14 cellular contexts compared by ENCODE assay signal in the genomic region with DNA sequence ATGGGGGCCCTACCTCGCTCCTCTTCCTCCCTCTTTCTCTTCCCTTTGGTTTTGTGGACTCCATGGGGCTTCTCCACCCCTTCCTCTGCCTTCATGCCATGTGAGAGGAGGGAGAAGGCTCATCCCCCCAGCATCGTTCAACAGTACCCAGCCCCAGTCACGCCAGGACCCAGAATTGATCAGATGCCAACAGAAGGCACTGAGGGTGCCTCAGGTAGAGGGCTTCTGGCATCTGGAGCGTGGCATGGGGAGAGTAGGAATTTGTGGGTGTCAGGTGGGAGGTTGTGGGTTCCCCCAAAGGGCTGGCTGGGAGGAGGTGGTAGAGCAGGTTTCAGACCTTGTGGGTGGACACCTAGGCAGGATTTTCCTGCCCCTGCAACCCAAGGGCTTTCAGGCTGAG.
"Had no signal": no experiment of that assay in that cellular context is flagged by ENCODE, and none has a peak within 500 bp of the region (broad histone marks: within the 10 kb centered on the region; RNA-seq: fewer than 3 reads in every experiment).

No MANE protein-coding gene starts in this region.

- H3K27ac Mint-ChIP-seq: activated CD4-positive, alpha-beta memory T cell treated with anti-CD3 and anti-CD28 coated beads, Interleukin-2, amount 10 ng/mL, durations not matched to agents 7 days and 5 days; activated CD4-positive, alpha-beta T cell treated with anti-CD3 and anti-CD28 coated beads for 36 hours; activated CD4-positive, alpha-beta T cell treated with anti-CD3 and anti-CD28 coated beads, Interleukin-2, amount 10 ng/mL, durations not matched to agents 24 days and 14 days; activated naive CD8-positive, alpha-beta T cell; activated T-helper 17 cell treated with anti-CD3 and anti-CD28 coated beads, Interleukin-2, amount 50 U/mL, for 72 hours had no signal

- H3K36me3 Mint-ChIP-seq: activated naive CD8-positive, alpha-beta T cell had no signal

- H3K27me3 Mint-ChIP-seq: activated CD4-positive, alpha-beta T cell treated with anti-CD3 and anti-CD28 coated beads, Interleukin-2, amount 10 ng/mL, durations not matched to agents 24 days and 14 days had no signal

- H3K4me1 Mint-ChIP-seq: activated CD4-positive, alpha-beta memory T cell treated with anti-CD3 and anti-CD28 coated beads, Interleukin-2, amount 10 ng/mL, durations not matched to agents 7 days and 5 days; activated CD4-positive, alpha-beta T cell treated with anti-CD3 and anti-CD28 coated beads for 36 hours; activated CD4-positive, alpha-beta T cell treated with anti-CD3 and anti-CD28 coated beads, Interleukin-2, amount 10 ng/mL, durations not matched to agents 24 days and 14 days; activated T-helper 17 cell treated with anti-CD3 and anti-CD28 coated beads, Interleukin-2, amount 50 U/mL, for 72 hours; central memory CD8-positive, alpha-beta T cell had no signal

- H3K4me3 Mint-ChIP-seq: activated CD4-positive, alpha-beta memory T cell treated with anti-CD3 and anti-CD28 coated beads, Interleukin-2, amount 10 ng/mL, durations not matched to agents 7 days and 5 days; activated CD4-positive, alpha-beta T cell treated with anti-CD3 and anti-CD28 coated beads for 36 hours; activated CD4-positive, alpha-beta T cell treated with anti-CD3 and anti-CD28 coated beads, Interleukin-2, amount 10 ng/mL, durations not matched to agents 24 days and 14 days; activated naive CD8-positive, alpha-beta T cell; activated T-cell treated with anti-CD3 and anti-CD28 coated beads, Interleukin-2, amount 50 U/mL, for 4 hours; activated T-helper 17 cell treated with anti-CD3 and anti-CD28 coated beads, Interleukin-2, amount 50 U/mL, for 72 hours; central memory CD8-positive, alpha-beta T cell had no signal

- H3K4me3 ChIP-seq: esophagus squamous epithelium, gastroesophageal sphincter had no signal

- H3K9me3 Mint-ChIP-seq: activated CD4-positive, alpha-beta memory T cell treated with anti-CD3 and anti-CD28 coated beads, Interleukin-2, amount 10 ng/mL, durations not matched to agents 7 days and 5 days had no signal

- DNase-seq: amniotic stem cell, cortex of kidney, esophagus squamous epithelium, foreskin melanocyte had no signal

- H3K27ac ChIP-seq: brain microvascular endothelial cell, epithelial cell of prostate, esophagus squamous epithelium, gastroesophageal sphincter had no signal
